Comparison of ENCODE assay signal across 9 cellular contexts in genomic region chr15:50148362-50148963, GRCh38. TPM values are rescaled to one million over a fixed set of nuclear protein-coding genes. Genes with fewer than 3 reads are reported as not detected.
DNase-seq lines count a peak whose midpoint lies in the region; ATAC-seq, FAIRE-seq and TF ChIP-seq lines count a peak whose summit lies in the region.
"Had no signal": no experiment of that assay in that cellular context is flagged by ENCODE, and none has a peak within 500 bp of the region (broad histone marks: within the 10 kb centered on the region; RNA-seq: fewer than 3 reads in every experiment).

No MANE protein-coding gene starts in this region.

- in situ Hi-C loops in HepG2 (cut with HindIII; ENCODE audit: extremely low pct_ligation_motif_present, low pct_unique_long_range_greater_than_20kb): loop anchor here (5.0 to 10.0 kb wide), 2 partner anchors 169 to 1284 kb away; no protein-coding TSS in a partner anchor

- peak; percentile 76 for FAIRE-seq in HepG2 (lab: Jason Lieb, UNC)

- H3K36me3 ChIP-seq in MM.1S (replicated peaks; ENCODE audit: insufficient read depth, low read length): no peaks in the 10 kb centered on the region
- no peaks in the 10 kb centered on the region for H3K36me3 ChIP-seq in HepG2 (replicated peaks in 1 of 2; ENCODE audit: control insufficient read depth in 1 of 2, insufficient read depth in 2 of 2, low read length in 2 of 2)
- H3K36me3 ChIP-seq in stomach: no peaks in the 10 kb centered on the region

- CTCF ChIA-PET in HepG2 (lab: Yijun Ruan, JAX; ENCODE audit: low intra/inter-chr PET ratio, low total read pairs): interaction anchor here (1.8 to 2.3 kb wide), 2 partner anchors 165 to 167 kb away, joined by 5 to 12 read pairs; no protein-coding TSS in a partner anchor

- BruUV-seq in HepG2 (replicated peaks; lab: Mats Ljungman, UMichigan): no TSS peak

- H3K9me2 ChIP-seq in MM.1S (replicated peaks; ENCODE audit: insufficient read depth, low read length): no peaks in the 10 kb centered on the region

- 69% methylated on average over 4 of the region's 4 CpGs for WGBS in HepG2 (ENCODE audit: low lambda C conversion rate)
- 72 to 81% (median 77%) methylated on average over 4 of the region's 4 CpGs for WGBS in stomach, 5 donors

- H2AFZ ChIP-seq in MM.1S (ENCODE audit: low read length) (no peak overlapping the region), HepG2 (ENCODE audit: low read length) (no peak overlapping the region)

- TF ChIP-seq EP300 in HepG2 (IDR thresholded peaks at IDR 0.05; ENCODE audit: low read depth in 2 of 2, low read length in 2 of 2): no peak
- TF ChIP-seq EP300 in HepG2 (CRISPR knock-in tag; IDR thresholded peaks at IDR 0.05; ENCODE audit: borderline replicate concordance): no peak
- no peak for TF ChIP-seq EP300 in stomach (IDR thresholded peaks at IDR 0.05)

- no peaks in the 10 kb centered on the region for H3K4me1 ChIP-seq in MM.1S (ENCODE audit: low read length)
- peaks cover 16% of the 10 kb centered on the region for H3K4me1 ChIP-seq in HepG2 (ENCODE audit: insufficient read depth, low read length)
- H3K4me1 ChIP-seq in stomach: peaks cover 0 to 8% (median 0%) of the 10 kb centered on the region in 4 donors

- TF ChIP-seq CTCF in MM.1S (IDR thresholded peaks at IDR 0.05; ENCODE audit: low read length) (peak; percentile 11; the same call in 1 of the 2 replicates), HepG2 (CRISPR knock-in tag; IDR thresholded peaks at IDR 0.05) (peak; percentile 80), stomach (IDR thresholded peaks at IDR 0.05) (peak in 1 of 7 experiments; percentile 9)

- no peaks in the 10 kb centered on the region for H3K27me3 ChIP-seq in MM.1S (replicated peaks; ENCODE audit: insufficient read depth, low read length)
- H3K27me3 ChIP-seq in HepG2 (ENCODE audit: control insufficient read depth in 1 of 2, insufficient read depth in 2 of 2, low read length in 2 of 2): no peaks in the 10 kb centered on the region
- no peaks in the 10 kb centered on the region for H3K27me3 ChIP-seq in stomach

- POLR2A ChIA-PET in HepG2 (lab: Yijun Ruan, JAX): no interaction called here

- no peaks in the 10 kb centered on the region for H3K79me2 ChIP-seq in MM.1S (ENCODE audit: low read length)
- no peaks in the 10 kb centered on the region for H3K79me2 ChIP-seq in HepG2 (ENCODE audit: insufficient read depth, low read length)

- ATAC-seq in HepG2: peak; percentile 78
- no peak for ATAC-seq in HG02759 (IDR thresholded peaks at IDR 0.05; ENCODE audit: unreplicated experiment)
- ATAC-seq in stimulated activated naive CD8-positive, alpha-beta T cell treated with anti-CD3 and anti-CD28 coated beads, Interleukin-15, Interleukin-2, amounts not matched to agents 100 U/mL and 50 U/mL, for 24 hours: no peak

- no peaks in the 10 kb centered on the region for H3F3A ChIP-seq in MM.1S (ENCODE audit: insufficient read depth, low read length)

- H3K4me3 ChIP-seq in MM.1S (ENCODE audit: low read length) (no peak overlapping the region), HepG2 (replicated peaks in 1 of 3; ENCODE audit: insufficient read depth in 1 of 3, low read depth in 2 of 3, low read length in 3 of 3) (no peak overlapping the region), stomach (no peak overlapping the region)

- no peak for TF ChIP-seq POLR2A in HepG2 (IDR thresholded peaks at IDR 0.05; ENCODE audit: insufficient read depth in 1 of 2, low read depth in 2 of 2, low read length in 2 of 2)
- TF ChIP-seq POLR2A in stomach (IDR thresholded peaks at IDR 0.05): no peak

- intact Hi-C loops in HepG2 (cut with micrococcal nuclease; ENCODE audit: unreplicated experiment) (loop anchor here (1.0 to 5.0 kb wide), 4 partner anchors 146 to 1286 kb away; no protein-coding TSS in a partner anchor), stomach (cut with DNase I; ENCODE audit: low total_unique reads) (loop anchor here (10.0 kb wide), 1 partner anchor 1284 kb away; no protein-coding TSS in a partner anchor)

- H3K4me2 ChIP-seq in MM.1S (ENCODE audit: low read depth, low read length): no peak overlapping the region
- H3K4me2 ChIP-seq in HepG2 (ENCODE audit: low read depth, low read length): no peak overlapping the region

- H3K9ac ChIP-seq in MM.1S (ENCODE audit: low read length) (no peak overlapping the region), HepG2 (ENCODE audit: insufficient read depth, low read depth, low read length) (no peak overlapping the region)

- TF ChIP-seq RAD21 in HepG2 (CRISPR knock-in tag; IDR thresholded peaks at IDR 0.05): peak; percentile 32; the same call in 1 of the 2 replicates

- no peak overlapping the region for H3K27ac ChIP-seq in MM.1S (ENCODE audit: low read length)
- no peak overlapping the region for H3K27ac ChIP-seq in HepG2 (ENCODE audit: extremely low read length, insufficient read depth, low read length)
- H3K27ac ChIP-seq in stomach: no peak overlapping the region

- DNase-seq in DMS 273 (lab: John Stamatoyannopoulos, UW; ENCODE audit: unreplicated experiment): peak; percentile 74
- no peak for DNase-seq in MM.1S
- peak; percentile 91 for DNase-seq in amniotic epithelial cell (ENCODE audit: low read depth)
- DNase-seq in HepG2 (ENCODE audit: low spot score): peak; percentile 59
- DNase-seq in hippocampal formation (lab: John Stamatoyannopoulos, UW): no peak
- DNase-seq in stomach: no peak
- no peak for DNase-seq in stimulated activated naive CD8-positive, alpha-beta T cell treated with anti-CD3 and anti-CD28 coated beads, Interleukin-15, Interleukin-2, amounts not matched to agents 100 U/mL and 50 U/mL, for 24 hours
- DNase-seq: activated CD4-positive, alpha-beta T cell treated with anti-CD3 and anti-CD28 coated beads for 48 hours had no signal

- H4K20me1 ChIP-seq in MM.1S (ENCODE audit: insufficient read depth, low read length): no peaks in the 10 kb centered on the region
- no peaks in the 10 kb centered on the region for H4K20me1 ChIP-seq in HepG2 (ENCODE audit: insufficient read depth, low read length)

- no peaks in the 10 kb centered on the region for H3K9me3 ChIP-seq in MM.1S (replicated peaks; ENCODE audit: insufficient read depth, low read length)
- no peaks in the 10 kb centered on the region for H3K9me3 ChIP-seq in HepG2 (ENCODE audit: low read length)
- no peaks in the 10 kb centered on the region for H3K9me3 ChIP-seq in stomach

RNA-seq across cellular contexts. Expression of gene ATP8B4, which starts 29.4 kb away (rescaled TPM):
- total RNA-seq in HepG2 (2016; rRNA removed; fragmentation: Illumina TruSeq; extraction: Trizol) (0.18 and 0.69 TPM in 2 replicates), stomach (10 to 100 TPM in 1 of 5 donors, 1 to 10 TPM in 3, under 1 TPM in 1; under 0.01 to 14.3 (median 3.5) TPM)
- total RNA-seq in HepG2 (2016; cell fraction: cytosol; rRNA removed; fragmentation: Illumina TruSeq; extraction: Trizol; ENCODE audit: low read depth): 0.44 and 0.81 TPM in 2 replicates
- 0.34 and 1.0 TPM in 2 replicates for total RNA-seq in HepG2 (2016; cell fraction: insoluble cytoplasmic fraction; rRNA removed; fragmentation: Illumina TruSeq; extraction: Trizol)
- total RNA-seq in HepG2 (2016; cell fraction: membrane; rRNA removed; fragmentation: Illumina TruSeq; extraction: Trizol): 0.28 and 0.45 TPM in 2 replicates
- 1.9 and 2.8 TPM in 2 replicates for total RNA-seq in HepG2 (2016; cell fraction: nucleus; rRNA removed; fragmentation: Illumina TruSeq; extraction: Trizol)
- polyA plus RNA-seq in HepG2 (2011; rRNA removed) (0.24 and 0.42 TPM in 2 replicates), stomach (1 to 10 TPM in 2 of 3 donors, under 1 TPM in 1; 0.95 to 1.7 (median 1.6) TPM)
- 0.04 and 0.07 TPM in 2 replicates for polyA plus RNA-seq in HepG2 (2011; cell fraction: cytosol; rRNA removed)
- polyA plus RNA-seq in HepG2 (2011; cell fraction: nucleus; rRNA removed): 0.61 and 0.71 TPM in 2 replicates
- 0.47 and 0.58 TPM in 2 replicates for polyA plus RNA-seq in HepG2 (2012)
- 0.08 and 0.16 TPM in 2 replicates for polyA plus RNA-seq in HepG2 (2016; cell fraction: cytosol; fragmentation: Illumina TruSeq; extraction: Trizol; ENCODE audit: low read depth)
- 0.27 and 0.29 TPM in 2 replicates for polyA plus RNA-seq in HepG2 (2016; cell fraction: insoluble cytoplasmic fraction; fragmentation: Illumina TruSeq; extraction: Trizol; ENCODE audit: low read depth)
- polyA plus RNA-seq in HepG2 (2016; cell fraction: membrane; fragmentation: Illumina TruSeq; extraction: Trizol; ENCODE audit: low read depth): 0.10 and 0.19 TPM in 2 replicates
- 1.00 and 1.2 TPM in 2 replicates for polyA plus RNA-seq in HepG2 (2016; cell fraction: nucleus; fragmentation: Illumina TruSeq; extraction: Trizol; ENCODE audit: insufficient read depth, low read depth)
- polyA minus RNA-seq in HepG2 (2011; rRNA and poly(A)+ RNA removed; ENCODE audit: low replicate concordance): 0.36 and 21.5 TPM in 2 replicates
- 0.79 TPM in 1 of 2 replicates, not detected in the other for polyA minus RNA-seq in HepG2 (2011; cell fraction: cytosol; rRNA and poly(A)+ RNA removed)
- 2.0 and 2.4 TPM in 2 replicates for polyA minus RNA-seq in HepG2 (2011; cell fraction: nucleus; rRNA and poly(A)+ RNA removed)

RNA-seq across cellular contexts. Expression of gene SLC27A2, which starts 33.5 kb away (rescaled TPM):
- 12.3 and 23.4 TPM in 2 replicates for total RNA-seq in HepG2 (2016; rRNA removed; fragmentation: Illumina TruSeq; extraction: Trizol)
- total RNA-seq in HepG2 (2016; cell fraction: cytosol; rRNA removed; fragmentation: Illumina TruSeq; extraction: Trizol; ENCODE audit: low read depth): 3.2 TPM in 2 replicates
- 12.5 and 24.4 TPM in 2 replicates for total RNA-seq in HepG2 (2016; cell fraction: insoluble cytoplasmic fraction; rRNA removed; fragmentation: Illumina TruSeq; extraction: Trizol)
- 5.0 and 6.4 TPM in 2 replicates for total RNA-seq in HepG2 (2016; cell fraction: membrane; rRNA removed; fragmentation: Illumina TruSeq; extraction: Trizol)
- total RNA-seq in HepG2 (2016; cell fraction: nucleus; rRNA removed; fragmentation: Illumina TruSeq; extraction: Trizol): 19.3 and 23.5 TPM in 2 replicates
- 14.6 and 16.0 TPM in 2 replicates for polyA plus RNA-seq in HepG2 (2011; rRNA removed)
- 10.0 and 13.4 TPM in 2 replicates for polyA plus RNA-seq in HepG2 (2011; cell fraction: cytosol; rRNA removed)
- 7.6 and 8.6 TPM in 2 replicates for polyA plus RNA-seq in HepG2 (2011; cell fraction: nucleus; rRNA removed)
- polyA plus RNA-seq in HepG2 (2012): 25.5 and 34.1 TPM in 2 replicates
- polyA plus RNA-seq in HepG2 (2016; cell fraction: cytosol; fragmentation: Illumina TruSeq; extraction: Trizol; ENCODE audit: low read depth): 2.2 and 2.8 TPM in 2 replicates
- 10.7 and 11.3 TPM in 2 replicates for polyA plus RNA-seq in HepG2 (2016; cell fraction: insoluble cytoplasmic fraction; fragmentation: Illumina TruSeq; extraction: Trizol; ENCODE audit: low read depth)
- 3.3 and 3.4 TPM in 2 replicates for polyA plus RNA-seq in HepG2 (2016; cell fraction: membrane; fragmentation: Illumina TruSeq; extraction: Trizol; ENCODE audit: low read depth)
- polyA plus RNA-seq in HepG2 (2016; cell fraction: nucleus; fragmentation: Illumina TruSeq; extraction: Trizol; ENCODE audit: insufficient read depth, low read depth): 24.6 and 25.7 TPM in 2 replicates
- polyA minus RNA-seq in HepG2 (2011; rRNA and poly(A)+ RNA removed; ENCODE audit: low replicate concordance): 33.1 and 391 TPM in 2 replicates
- 18.9 and 21.0 TPM in 2 replicates for polyA minus RNA-seq in HepG2 (2011; cell fraction: cytosol; rRNA and poly(A)+ RNA removed)
- polyA minus RNA-seq in HepG2 (2011; cell fraction: nucleus; rRNA and poly(A)+ RNA removed): 14.8 and 15.7 TPM in 2 replicates
- total RNA-seq in stomach: 10 to 100 TPM in 2 of 5 donors, 1 to 10 TPM in 1, not detected in 2; 2.9 to 53.6 (median 47.4) TPM
- polyA plus RNA-seq in stomach: 1 to 10 TPM in 1 of 3 donors, under 1 TPM in 2; 0.61 to 1.6 (median 0.68) TPM

Comparison
In these comparisons a context has a peak if more than half of its experiments do, and no peak if none do; other contexts are left out.
1. DNase-seq: peak in DMS 273 (single experiment), amniotic epithelial cell (single experiment) and HepG2 (single experiment); none in MM.1S (single experiment), hippocampal formation (0 of 2), stomach (single experiment) and stimulated activated naive CD8-positive, alpha-beta T cell treated with anti-CD3 and anti-CD28 coated beads, Interleukin-15, Interleukin-2, amounts not matched to agents 100 U/mL and 50 U/mL, for 24 hours (single experiment).